Comparison of ENCODE assay signal across 9 cellular contexts in genomic region chr5:158560170-158560569, GRCh38.
DNase-seq lines count a peak whose midpoint lies in the region; ATAC-seq, FAIRE-seq and TF ChIP-seq lines count a peak whose summit lies in the region.
"Had no signal": no experiment of that assay in that cellular context is flagged by ENCODE, and none has a peak within 500 bp of the region (broad histone marks: within the 10 kb centered on the region; RNA-seq: fewer than 3 reads in every experiment).

No MANE protein-coding gene starts in this region.

- H3K4me3 ChIP-seq in left lung, result no peak overlapping the region
- H3K4me3 ChIP-seq in gastrocnemius medialis, result no peak overlapping the region
- H3K4me3 ChIP-seq: HAP-1 had no signal

- H3K4me1 ChIP-seq in left lung, result no peaks in the 10 kb centered on the region
- no peaks in the 10 kb centered on the region for H3K4me1 ChIP-seq in gastrocnemius medialis
- H3K4me1 ChIP-seq: HAP-1 had no signal

- H3K9me3 ChIP-seq in left lung (no peaks in the 10 kb centered on the region), gastrocnemius medialis (no peaks in the 10 kb centered on the region)
- H3K9me3 ChIP-seq: HAP-1 had no signal

- peak; percentile 23 for DNase-seq in GM12892 (ENCODE audit: insufficient read length)
- peak; percentile 87 for DNase-seq in fibroblast of peridontal ligament (ENCODE audit: extremely low read depth)
- DNase-seq in superior temporal gyrus (ENCODE audit: extremely low spot score), result no peak
- DNase-seq in left lung, result no peak
- no peak for DNase-seq in gastrocnemius medialis
- DNase-seq in central memory CD4-positive, alpha-beta T cell, result no peak

- H3K27me3 ChIP-seq in left lung, result no peaks in the 10 kb centered on the region
- H3K27me3 ChIP-seq in gastrocnemius medialis, result no peaks in the 10 kb centered on the region

- TF ChIP-seq CTCF in left lung (IDR thresholded peaks at IDR 0.05) (no peak), gastrocnemius medialis (IDR thresholded peaks at IDR 0.05 in 4 of 5, conservative IDR thresholded peaks at IDR 0.05 in 1 of 5) (no peak)

- H3K27ac ChIP-seq in left lung, result no peak overlapping the region
- H3K27ac ChIP-seq in gastrocnemius medialis, result no peak overlapping the region

- intact Hi-C loops in left lung (cut with DNase I) (no loop called here), gastrocnemius medialis (cut with DNase I; ENCODE audit: low total_unique reads) (no loop called here)

- ATAC-seq in GM21528 (IDR thresholded peaks at IDR 0.05; ENCODE audit: low FRiP score, unreplicated experiment) (peak; percentile 91), HG03575 (IDR thresholded peaks at IDR 0.05; ENCODE audit: extremely low read depth, insufficient number of reproducible peaks, low FRiP score, unreplicated experiment) (peak; percentile 77), left lung (no peak), gastrocnemius medialis (no peak)

- no peak for TF ChIP-seq POLR2A in GM12892 (IDR thresholded peaks at IDR 0.05; ENCODE audit: low read depth, low read length)
- no peak for TF ChIP-seq POLR2A in gastrocnemius medialis (IDR thresholded peaks at IDR 0.05)

- FAIRE-seq in GM12892 (lab: Jason Lieb, UNC), result peak; percentile 91

- in situ Hi-C loops in gastrocnemius medialis (cut with MboI; ENCODE audit: low sequenced_read_pairs in 4 of 4), result loop anchor here in 1 of 4 donors (25.0 kb wide), 1 partner anchor 552 kb away; no protein-coding TSS in a partner anchor

- H3K36me3 ChIP-seq in left lung (no peaks in the 10 kb centered on the region), gastrocnemius medialis (no peaks in the 10 kb centered on the region)
- H3K36me3 ChIP-seq: HAP-1 had no signal

Comparison
In these comparisons a context has a peak if more than half of its experiments do, and no peak if none do; other contexts are left out.
1. DNase-seq: peak in GM12892 (single experiment) and fibroblast of peridontal ligament (single experiment); none in superior temporal gyrus (single experiment), left lung (0 of 2), gastrocnemius medialis (0 of 2) and central memory CD4-positive, alpha-beta T cell (single experiment).
2. ATAC-seq: peak in GM21528 (single experiment) and HG03575 (single experiment); none in left lung (single experiment) and gastrocnemius medialis (0 of 2).